In genomic region chr17:7383742-7384488, GRCh38 we compare ENCODE assay signal across 6 cellular contexts. TPM values are rescaled to one million over a fixed set of nuclear protein-coding genes. Genes with fewer than 3 reads are reported as not detected.
DNase-seq lines count a peak whose midpoint lies in the region; ATAC-seq and TF ChIP-seq lines count a peak whose summit lies in the region.

No MANE protein-coding gene starts in this region.

- peak; percentile 20 for DNase-seq in Ammon's horn (ENCODE audit: low spot score)
- peak; percentile 67 for DNase-seq in activated T-cell treated with anti-CD3 and anti-CD28 coated beads for 1 hour (ENCODE audit: low read depth)
- peak; percentile 61 for DNase-seq in stimulated activated CD8-positive, alpha-beta memory T cell treated with anti-CD3 and anti-CD28 coated beads, Interleukin-4, amount 100 ng/mL, for 24 hours (ENCODE audit: low read depth)
- DNase-seq in omental fat pad (ENCODE audit: low spot score): no peak

- no peak for TF ChIP-seq CTCF in omental fat pad (IDR thresholded peaks at IDR 0.05)

- peak overlapping the region; percentile 43 for H3K4me3 ChIP-seq in iPS-11a (ENCODE audit: low read depth, low read length)

- peak; percentile 63 for ATAC-seq in HG03045 (IDR thresholded peaks at IDR 0.05; ENCODE audit: unreplicated experiment)
- no peak for ATAC-seq in omental fat pad (ENCODE audit: low FRiP score)

RNA-seq across cellular contexts. Expression of gene TNK1, which starts 3.0 kb away (rescaled TPM):
- total RNA-seq in omental fat pad: 10 to 100 TPM in 1 of 4 donors, 1 to 10 TPM in 2, under 1 TPM in 1; 0.95 to 13.5 (median 5.2) TPM

RNA-seq across cellular contexts. Expression of gene PLSCR3, which starts 10.4 kb away (rescaled TPM):
- 10 to 100 TPM; 11.1 to 16.9 (median 16.6) TPM for total RNA-seq in omental fat pad

RNA-seq across cellular contexts. Expression of gene TMEM256, which starts 20.0 kb away (rescaled TPM):
- 10 to 100 TPM; 45.8 to 98.2 (median 83.2) TPM for total RNA-seq in omental fat pad

RNA-seq across cellular contexts. Expression of gene NLGN2, which starts 23.7 kb away (rescaled TPM):
- 1 to 10 TPM; 6.1 to 8.8 (median 8.1) TPM for total RNA-seq in omental fat pad

RNA-seq across cellular contexts. Expression of gene TMEM95, which starts 29.0 kb away (rescaled TPM):
- total RNA-seq in omental fat pad: not detected
